ENCODE assay signal across 16 cellular contexts in the genomic region with DNA sequence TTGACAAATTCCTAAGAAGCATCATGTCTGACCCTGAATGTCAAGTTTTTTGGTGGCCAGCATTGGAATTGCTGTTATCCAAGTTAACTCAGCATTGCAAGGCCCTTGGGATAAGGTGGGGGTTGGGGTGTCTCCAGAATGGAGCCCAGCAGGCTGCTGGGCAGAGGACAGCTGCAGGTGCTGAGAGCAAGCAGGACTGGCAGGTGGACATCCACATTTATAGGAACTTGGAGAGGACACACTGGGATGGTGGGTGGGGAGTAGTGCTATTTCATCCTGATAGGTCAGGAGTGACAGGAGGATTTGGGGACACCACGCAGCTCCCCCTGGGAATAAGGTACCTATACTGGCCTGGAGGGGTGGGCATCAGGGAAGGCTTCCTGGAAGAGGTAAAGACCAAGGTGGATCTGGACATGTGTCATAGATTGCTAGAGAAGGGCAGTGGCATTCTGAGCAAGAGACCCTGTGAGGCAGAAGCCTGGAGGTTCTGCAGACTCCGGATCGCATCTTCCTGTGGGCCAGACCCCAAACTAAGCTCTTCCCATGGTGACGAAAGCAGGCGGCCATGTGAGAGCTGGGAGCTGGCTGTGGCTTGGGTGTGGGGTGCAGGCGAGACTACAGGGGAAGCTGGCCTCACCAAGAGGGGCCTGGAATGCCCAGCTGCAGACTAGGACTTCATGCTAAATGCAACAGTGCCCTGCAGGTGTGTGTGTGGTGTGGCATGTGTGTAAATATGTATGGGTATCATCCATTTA.
"Had no signal": no experiment of that assay in that cellular context is flagged by ENCODE, and none has a peak within 500 bp of the region (broad histone marks: within the 10 kb centered on the region; RNA-seq: fewer than 3 reads in every experiment).

No MANE protein-coding gene starts in this region.

- H3K36me3 ChIP-seq: adrenal gland, colonic mucosa, esophagus squamous epithelium, ovary, thyroid gland, vagina had no signal

- H3K4me3 Mint-ChIP-seq: activated CD4-positive, alpha-beta T cell treated with anti-CD3 and anti-CD28 coated beads, Interleukin-2, amount 10 ng/mL, durations not matched to agents 24 days and 14 days; activated CD8-positive, alpha-beta T cell treated with anti-CD3 and anti-CD28 coated beads, Interleukin-2, amount 10 ng/mL, durations not matched to agents 7 days and 5 days; activated naive CD4-positive, alpha-beta T cell treated with anti-CD3 and anti-CD28 coated beads, Interleukin-2, amount 10 ng/mL, durations not matched to agents 7 days and 5 days had no signal

- H3K27me3 Mint-ChIP-seq: activated CD4-positive, alpha-beta T cell treated with anti-CD3 and anti-CD28 coated beads, Interleukin-2, amount 10 ng/mL, durations not matched to agents 24 days and 14 days had no signal

- H3K4me1 Mint-ChIP-seq: activated naive CD4-positive, alpha-beta T cell treated with anti-CD3 and anti-CD28 coated beads, Interleukin-2, amount 10 ng/mL, durations not matched to agents 7 days and 5 days had no signal

- H3K4me1 ChIP-seq: colonic mucosa had no signal

- H3K9me3 ChIP-seq: adrenal gland, colonic mucosa, esophagus squamous epithelium, ovary, thyroid gland, vagina had no signal

- DNase-seq: activated CD4-positive, alpha-beta T cell treated with anti-CD3 and anti-CD28 coated beads, Interleukin-2, amount 10 ng/mL, durations not matched to agents 24 days and 14 days; activated CD4-positive, CD25-positive, alpha-beta regulatory T cell; activated CD8-positive, alpha-beta memory T cell treated with anti-CD3 and anti-CD28 coated beads, Interleukin-2, amount 50 U/mL, for 4 hours; activated CD8-positive, alpha-beta T cell treated with anti-CD3 and anti-CD28 coated beads, Interleukin-2, amount 10 ng/mL, durations not matched to agents 7 days and 5 days; activated naive CD4-positive, alpha-beta T cell treated with anti-CD3 and anti-CD28 coated beads, Interleukin-2, amount 10 ng/mL, durations not matched to agents 7 days and 5 days; adrenal gland; caudate nucleus; colonic mucosa; esophagus squamous epithelium; hypothalamus; mesendoderm; stimulated activated CD4-positive, alpha-beta T cell treated with anti-CD3 and anti-CD28 coated beads, Interleukin-12 subunit alpha, Interleukin-12 subunit beta, amount 100 ng/mL, for 4 hours; stimulated activated CD4-positive, alpha-beta T cell treated with anti-CD3 and anti-CD28 coated beads, Interleukin-2, amount 100 ng/mL, for 24 hours; thyroid gland had no signal

- H3K9me3 Mint-ChIP-seq: activated CD4-positive, alpha-beta T cell treated with anti-CD3 and anti-CD28 coated beads, Interleukin-2, amount 10 ng/mL, durations not matched to agents 24 days and 14 days; activated naive CD4-positive, alpha-beta T cell treated with anti-CD3 and anti-CD28 coated beads, Interleukin-2, amount 10 ng/mL, durations not matched to agents 7 days and 5 days had no signal

- H3K36me3 Mint-ChIP-seq: activated naive CD4-positive, alpha-beta T cell treated with anti-CD3 and anti-CD28 coated beads, Interleukin-2, amount 10 ng/mL, durations not matched to agents 7 days and 5 days had no signal

- H3K27ac ChIP-seq: colonic mucosa, esophagus squamous epithelium, ovary, vagina had no signal

- ATAC-seq: activated CD8-positive, alpha-beta T cell treated with anti-CD3 and anti-CD28 coated beads, Interleukin-2, amount 10 ng/mL, durations not matched to agents 7 days and 5 days had no signal

- H3K4me3 ChIP-seq: adrenal gland, colonic mucosa, esophagus squamous epithelium, ovary, thyroid gland, vagina had no signal

- H3K27me3 ChIP-seq: adrenal gland, colonic mucosa, esophagus squamous epithelium, ovary, thyroid gland, vagina had no signal

- H3K27ac Mint-ChIP-seq: activated CD4-positive, alpha-beta T cell treated with anti-CD3 and anti-CD28 coated beads, Interleukin-2, amount 10 ng/mL, durations not matched to agents 24 days and 14 days; activated CD8-positive, alpha-beta T cell treated with anti-CD3 and anti-CD28 coated beads, Interleukin-2, amount 10 ng/mL, durations not matched to agents 7 days and 5 days; activated naive CD4-positive, alpha-beta T cell treated with anti-CD3 and anti-CD28 coated beads, Interleukin-2, amount 10 ng/mL, durations not matched to agents 7 days and 5 days had no signal
